19 cellular contexts compared by ENCODE assay signal in the genomic region with DNA sequence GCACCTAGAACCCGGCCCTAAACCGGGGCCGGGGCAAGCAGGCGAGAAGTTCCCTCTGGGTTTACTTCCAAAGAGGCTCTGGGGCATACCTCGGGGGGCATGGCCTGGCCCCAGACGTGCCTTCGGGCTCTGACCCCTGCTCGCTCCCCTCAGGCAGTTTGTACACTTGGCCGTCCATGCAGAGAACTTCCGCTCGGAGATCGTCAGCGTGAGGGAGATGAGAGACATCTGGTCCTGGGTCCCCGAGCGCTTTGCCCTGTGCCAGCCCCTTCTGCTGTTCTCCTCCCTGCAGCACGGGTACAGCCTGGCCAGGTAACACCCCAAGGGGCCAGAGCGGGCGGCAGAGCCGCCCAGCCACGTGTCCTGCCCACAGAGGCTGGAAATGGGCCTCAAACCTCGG. TPM values are rescaled to one million over a fixed set of nuclear protein-coding genes. Genes with fewer than 3 reads are reported as not detected.
"Had no signal": no experiment of that assay in that cellular context is flagged by ENCODE, and none has a peak within 500 bp of the region (broad histone marks: within the 10 kb centered on the region; RNA-seq: fewer than 3 reads in every experiment).

No MANE protein-coding gene starts in this region.

- H3K9me3 ChIP-seq: esophagus squamous epithelium, mucosa of descending colon, neutrophil had no signal

- H3K27ac ChIP-seq: coronary artery, neutrophil had no signal

- DNase-seq: activated B cell treated with CpG ODN at 0.5 μM for 24 hours; activated CD4-positive, alpha-beta T cell treated with anti-CD3 and anti-CD28 coated beads for 48 hours; activated CD8-positive, alpha-beta memory T cell treated with anti-CD3 and anti-CD28 coated beads, Interleukin-2, amount 50 U/mL, for 4 hours; activated CD8-positive, alpha-beta T cell treated with anti-CD3 and anti-CD28 coated beads for 36 hours; activated effector memory CD4-positive, alpha-beta T cell treated with anti-CD3 and anti-CD28 coated beads, Interleukin-2, amount 50 U/mL, for 16 hours; activated T-cell treated with anti-CD3 and anti-CD28 coated beads, Interleukin-2, amount 50 U/mL, for 48 hours; amniotic stem cell; effector CD4-positive, alpha-beta T cell; esophagus squamous epithelium; mucosa of descending colon; naive thymus-derived CD4-positive, alpha-beta T cell; stimulated activated CD4-positive, alpha-beta T cell treated with anti-CD3 and anti-CD28 coated beads, Interleukin-4, amount 100 ng/mL, for 24 hours; stimulated activated naive CD8-positive, alpha-beta T cell treated with anti-CD3 and anti-CD28 coated beads, Interleukin-15, Interleukin-2, amounts not matched to agents 100 U/mL and 50 U/mL, for 24 hours had no signal

- H3K27me3 ChIP-seq: esophagus squamous epithelium, neutrophil had no signal

- H3K4me3 ChIP-seq: coronary artery, esophagus squamous epithelium, mucosa of descending colon, skin epidermis had no signal

- ATAC-seq: activated CD8-positive, alpha-beta T cell treated with anti-CD3 and anti-CD28 coated beads for 36 hours; naive thymus-derived CD4-positive, alpha-beta T cell; stimulated activated naive CD8-positive, alpha-beta T cell treated with anti-CD3 and anti-CD28 coated beads, Interleukin-15, Interleukin-2, amounts not matched to agents 100 U/mL and 50 U/mL, for 24 hours had no signal

RNA-seq across cellular contexts. Expression of gene NTN3, which starts 27.0 kb away (rescaled TPM):
- total RNA-seq: activated B cell treated with CpG ODN at 0.5 μM for 24 hours; activated CD8-positive, alpha-beta T cell treated with anti-CD3 and anti-CD28 coated beads for 36 hours; naive thymus-derived CD4-positive, alpha-beta T cell had no signal

RNA-seq across cellular contexts. Expression of gene CEMP1, which starts 33.1 kb away (rescaled TPM):
- total RNA-seq: activated CD8-positive, alpha-beta T cell treated with anti-CD3 and anti-CD28 coated beads for 36 hours; endothelial cell of umbilical vein; fibroblast of villous mesenchyme; glomerular endothelial cell had no signal
